Comparison of ENCODE assay signal across 8 cellular contexts in genomic region chr7:80392229-80393169, GRCh38.
DNase-seq lines count a peak whose midpoint lies in the region; ATAC-seq, FAIRE-seq and TF ChIP-seq lines count a peak whose summit lies in the region.

No MANE protein-coding gene starts in this region.

- CTCF ChIA-PET in GM10248 (lab: Yijun Ruan, JAX): interaction anchor here (1.2 to 1.7 kb wide), 3 partner anchors 14 to 331 kb away, joined by 3 to 4 read pairs (median 4); no protein-coding TSS in a partner anchor

- 59 to 63% methylated on average over 4 of the region's 4 CpGs for WGBS in pancreas, 2 donors

- DNase-seq in GM10248 (ENCODE audit: extremely low spot score): no peak
- DNase-seq in NCI-H2171 treated with DMSO at 0.1 percent for 48 hours (lab: John Stamatoyannopoulos, UW): peak; percentile 25
- DNase-seq in colonic mucosa: no peak
- no peak for DNase-seq in pancreas
- no peak for DNase-seq in GF-D8 (lab: John Stamatoyannopoulos, UW)
- DNase-seq in activated T-cell treated with anti-CD3 and anti-CD28 coated beads, Interleukin-2, amount 50 U/mL, for 1 hour: no peak

- no peak overlapping the region for H3K4me3 ChIP-seq in colonic mucosa
- no peak overlapping the region for H3K4me3 ChIP-seq in pancreas

- ATAC-seq in pancreas (peak in 3 of 4 donors; percentile 48 to 68 (median 54)), HG03097 (IDR thresholded peaks at IDR 0.05; ENCODE audit: low FRiP score, unreplicated experiment) (no peak), GM21576 (IDR thresholded peaks at IDR 0.05; ENCODE audit: unreplicated experiment) (no peak)

- POLR2A ChIA-PET in GM10248 (lab: Yijun Ruan, JAX): no interaction called here

- H3K27ac ChIP-seq in colonic mucosa: no peak overlapping the region
- H3K27ac ChIP-seq in pancreas: no peak overlapping the region

- no peaks in the 10 kb centered on the region for H3K36me3 ChIP-seq in colonic mucosa
- H3K36me3 ChIP-seq in pancreas: no peaks in the 10 kb centered on the region

- TF ChIP-seq CTCF in GM10248 (IDR thresholded peaks at IDR 0.05; ENCODE audit: control extremely low read depth, extremely low read depth, low read depth, missing control alignments): peak; percentile 19
- peak; percentile 23 for TF ChIP-seq CTCF in colonic mucosa (IDR thresholded peaks at IDR 0.05)
- peak in 1 of 4 donors; percentile 31 for TF ChIP-seq CTCF in pancreas (IDR thresholded peaks at IDR 0.05)

- intact Hi-C loops in colonic mucosa (cut with DNase I) (loop anchor here (2.0 to 10.0 kb wide), 2 partner anchors 298 to 332 kb away; no protein-coding TSS in a partner anchor), pancreas (cut with DNase I) (loop anchor here in 1 of 3 donors (10.0 kb wide), 2 partner anchors 258 to 298 kb away; partner anchors contain the start of gene GNAI1)

- H3K9me3 ChIP-seq in colonic mucosa (no peaks in the 10 kb centered on the region), pancreas (no peaks in the 10 kb centered on the region)

- no peak overlapping the region for H3K9ac ChIP-seq in colonic mucosa (ENCODE audit: low read depth in 2 of 2, low read length in 2 of 2)

- no peaks in the 10 kb centered on the region for H3K4me1 ChIP-seq in colonic mucosa
- no peaks in the 10 kb centered on the region for H3K4me1 ChIP-seq in pancreas

- FAIRE-seq in pancreas (lab: Jason Lieb, UNC): peak; percentile 93

- H3K27me3 ChIP-seq in colonic mucosa: no peaks in the 10 kb centered on the region
- no peaks in the 10 kb centered on the region for H3K27me3 ChIP-seq in pancreas

Comparison
In these comparisons a context has a peak if more than half of its experiments do, and no peak if none do; other contexts are left out.
1. ATAC-seq: peak in pancreas (3 of 4); none in HG03097 (single experiment) and GM21576 (single experiment).